In genomic region chr21:8997011-8997440, GRCh38 we compare ENCODE assay signal across 25 cellular contexts.
DNase-seq lines count a peak whose midpoint lies in the region; ATAC-seq, FAIRE-seq and TF ChIP-seq lines count a peak whose summit lies in the region.
"Had no signal": no experiment of that assay in that cellular context is flagged by ENCODE, and none has a peak within 500 bp of the region (broad histone marks: within the 10 kb centered on the region; RNA-seq: fewer than 3 reads in every experiment).

No MANE protein-coding gene starts in this region.

- H3K27me3 ChIP-seq in Panc1 (ENCODE audit: control insufficient read depth, insufficient read depth, low read length) (no peaks in the 10 kb centered on the region), bronchial epithelial cell (ENCODE audit: control insufficient read depth, insufficient read depth, low read length) (no peaks in the 10 kb centered on the region), gastroesophageal sphincter (peaks cover 36% of the 10 kb centered on the region)

- H3K4me3 ChIP-seq in A549: no peak overlapping the region
- H3K4me3 ChIP-seq in Panc1 (ENCODE audit: low read depth in 2 of 2, low read length in 2 of 2): no peak overlapping the region
- H3K4me3 ChIP-seq in bronchial epithelial cell (ENCODE audit: low read depth, low read length): no peak overlapping the region
- H3K4me3 ChIP-seq in gastroesophageal sphincter: no peak overlapping the region
- H3K4me3 ChIP-seq: GM12878, SK-N-MC had no signal

- TF ChIP-seq CTCF in A549 (IDR thresholded peaks at IDR 0.05) (no peak), Panc1 (IDR thresholded peaks at IDR 0.05) (no peak), bronchial epithelial cell (IDR thresholded peaks at IDR 0.05; ENCODE audit: insufficient read depth, low read length, severe bottlenecking) (no peak), gastroesophageal sphincter (IDR thresholded peaks at IDR 0.05) (no peak)

- POLR2A ChIA-PET in A549 (lab: Yijun Ruan, JAX): no interaction called here
- POLR2A ChIA-PET in Panc1 (lab: Charles Lee): no interaction called here

- TF ChIP-seq EP300 in A549 (IDR thresholded peaks at IDR 0.05): no peak
- TF ChIP-seq EP300 in gastroesophageal sphincter (IDR thresholded peaks at IDR 0.05): no peak

- BruUV-seq in Panc1 (replicated peaks; lab: Mats Ljungman, UMichigan): no TSS peak

- H3K36me3 ChIP-seq in Panc1 (ENCODE audit: control insufficient read depth, insufficient read depth, low read length) (no peaks in the 10 kb centered on the region), bronchial epithelial cell (ENCODE audit: control insufficient read depth, insufficient read depth, low read length) (no peaks in the 10 kb centered on the region), gastroesophageal sphincter (peaks cover 0 to 11% of the 10 kb centered on the region in 2 donors)

- H3K9me3 ChIP-seq in A549 (no peaks in the 10 kb centered on the region), Panc1 (ENCODE audit: control insufficient read depth, insufficient read depth, low read depth, low read length) (no peaks in the 10 kb centered on the region), gastroesophageal sphincter (peaks cover 0 to 21% (median 11%) of the 10 kb centered on the region in 3 donors)

- intact Hi-C loops in Panc1 (cut with micrococcal nuclease; ENCODE audit: unreplicated experiment): no loop called here

- no peak for TF ChIP-seq POLR2A in A549 (IDR thresholded peaks at IDR 0.05; ENCODE audit: low read length)
- no peak for TF ChIP-seq POLR2A in gastroesophageal sphincter (IDR thresholded peaks at IDR 0.05)

- ATAC-seq in A549 (no peak), Panc1 (no peak), gastroesophageal sphincter (no peak), HG02973 (IDR thresholded peaks at IDR 0.05; ENCODE audit: unreplicated experiment) (no peak)
- ATAC-seq: GM12878 had no signal

- no peak overlapping the region for H3K27ac ChIP-seq in A549
- no peak overlapping the region for H3K27ac ChIP-seq in Panc1 (ENCODE audit: low read length)
- no peak overlapping the region for H3K27ac ChIP-seq in gastroesophageal sphincter
- H3K27ac ChIP-seq: C4-2B, HL-60, SK-N-MC had no signal

- DNase-seq in A549 (ENCODE audit: low read depth in 1 of 2, low spot score in 1 of 2): peak in 1 of 2 experiments; percentile 95
- DNase-seq in Panc1 (ENCODE audit: low read depth, low spot score): peak; percentile 43
- peak; percentile 67 for DNase-seq in bronchial epithelial cell (ENCODE audit: low read depth)
- DNase-seq in NOMO-1 (lab: John Stamatoyannopoulos, UW; ENCODE audit: unreplicated experiment in 2 of 2): no peak
- no peak for DNase-seq in NCI-H524 (lab: John Stamatoyannopoulos, UW)
- DNase-seq: CD8-positive, alpha-beta memory T cell; HCEC 1CT; Kasumi-1; MV-4-11; NCI-H1105; NCI-H1436 treated with DMSO at 0.1 percent for 48 hours; NCI-H2029 treated with DMSO at 0.1 percent for 48 hours; NCI-H2227 treated with DMSO at 0.1 percent for 48 hours; NCI-H69; Right ventricle myocardium superior; RPMI8226; T1000 had no signal

- no peak overlapping the region for H3K4me2 ChIP-seq in A549

- FAIRE-seq in A549 (lab: Jason Lieb, UNC) (no peak), G401.6 (lab: Jason Lieb, UNC) (peak; percentile 3), bronchial epithelial cell (lab: Jason Lieb, UNC) (no peak)
- FAIRE-seq: GM12878, H1 had no signal

- H3K4me1 ChIP-seq in A549 (no peaks in the 10 kb centered on the region), Panc1 (ENCODE audit: control insufficient read depth, insufficient read depth, low read length) (no peaks in the 10 kb centered on the region), gastroesophageal sphincter (peaks cover 0 to 4% (median 0%) of the 10 kb centered on the region in 3 donors)

- in situ Hi-C loops in Panc1 (cut with HindIII; ENCODE audit: low pct_unique_long_range_greater_than_20kb, low sequenced_read_pairs): no loop called here

- CTCF ChIA-PET in A549 (lab: Yijun Ruan, JAX): no interaction called here
- CTCF ChIA-PET in Panc1 (lab: Charles Lee): no interaction called here

- TF ChIP-seq RAD21 in A549 (conservative IDR thresholded peaks at IDR 0.05 in 1 of 2, IDR thresholded peaks at IDR 0.05 in 1 of 2): no peak

- WGBS in A549 (ENCODE audit: missing lambda C conversion rate): 0% methylated on average over 1 of the region's 1 CpG
- WGBS in gastroesophageal sphincter (ENCODE audit: low coverage in 1 of 2), 2 donors: 47 to 48% methylated on average over 1 of the region's 1 CpG

TF ChIP-seq in A549, 52 proteins besides CTCF, POLR2A, EP300 and RAD21 (continues in another document):
- no peak for TF ChIP-seq FOSB (CRISPR knock-in tag; IDR thresholded peaks at IDR 0.05)
- peak; percentile 38; the same call in 1 of the 2 replicates for TF ChIP-seq FOSL2 (IDR thresholded peaks at IDR 0.05)
- TF ChIP-seq FOSL2 (CRISPR knock-in tag; IDR thresholded peaks at IDR 0.05): no peak
- TF ChIP-seq ZNF302 (CRISPR knock-in tag; IDR thresholded peaks at IDR 0.05): no peak
- TF ChIP-seq REST (IDR thresholded peaks at IDR 0.05): no peak
- TF ChIP-seq MAX (IDR thresholded peaks at IDR 0.05): 0 out of 2 replicates have a peak, but pooled peaks have one; percentile 27
- peak; percentile 30; the same call in 1 of the 2 replicates for TF ChIP-seq GATA3 (IDR thresholded peaks at IDR 0.05; ENCODE audit: borderline replicate concordance)
- TF ChIP-seq NR3C1 (IDR thresholded peaks at IDR 0.05): no peak
- TF ChIP-seq RFX5 (IDR thresholded peaks at IDR 0.05): no peak
- no peak for TF ChIP-seq USF2 (IDR thresholded peaks at IDR 0.05)
- no peak for TF ChIP-seq EHMT2 (IDR thresholded peaks at IDR 0.05; ENCODE audit: low read depth)
- TF ChIP-seq JUN (IDR thresholded peaks at IDR 0.05): 0 out of 5 replicates have a peak, but pooled peaks of 1 of the 2 experiments have one; percentile 4
- TF ChIP-seq PBX3 (IDR thresholded peaks at IDR 0.05): no peak
- no peak for TF ChIP-seq ZSCAN20 (CRISPR knock-in tag; IDR thresholded peaks at IDR 0.05)
- TF ChIP-seq JUNB (IDR thresholded peaks at IDR 0.05): no peak
- no peak for TF ChIP-seq TFCP2L1 (CRISPR knock-in tag; IDR thresholded peaks at IDR 0.05)
- no peak for TF ChIP-seq RNF2 (IDR thresholded peaks at IDR 0.05; ENCODE audit: borderline replicate concordance, low read depth)
- no peak for TF ChIP-seq CBX2 (IDR thresholded peaks at IDR 0.05; ENCODE audit: borderline replicate concordance, low read depth)
- TF ChIP-seq SREBF2 (IDR thresholded peaks at IDR 0.05): no peak
- peak in 1 of 2 experiments; percentile 61; a peak in 1 of 4 replicates for TF ChIP-seq CEBPB (IDR thresholded peaks at IDR 0.05)
- TF ChIP-seq NPAS2 (CRISPR knock-in tag; IDR thresholded peaks at IDR 0.05; ENCODE audit: borderline replicate concordance): no peak
- no peak for TF ChIP-seq HDAC2 (IDR thresholded peaks at IDR 0.05)
- TF ChIP-seq E2F6 (IDR thresholded peaks at IDR 0.05; ENCODE audit: borderline replicate concordance, low read depth): no peak

Comparison
In these comparisons a context has a peak if more than half of its experiments do, and no peak if none do; other contexts are left out.
1. DNase-seq: peak in Panc1 (single experiment) and bronchial epithelial cell (single experiment); none in NOMO-1 (0 of 2) and NCI-H524 (0 of 2).